In the genomic region with DNA sequence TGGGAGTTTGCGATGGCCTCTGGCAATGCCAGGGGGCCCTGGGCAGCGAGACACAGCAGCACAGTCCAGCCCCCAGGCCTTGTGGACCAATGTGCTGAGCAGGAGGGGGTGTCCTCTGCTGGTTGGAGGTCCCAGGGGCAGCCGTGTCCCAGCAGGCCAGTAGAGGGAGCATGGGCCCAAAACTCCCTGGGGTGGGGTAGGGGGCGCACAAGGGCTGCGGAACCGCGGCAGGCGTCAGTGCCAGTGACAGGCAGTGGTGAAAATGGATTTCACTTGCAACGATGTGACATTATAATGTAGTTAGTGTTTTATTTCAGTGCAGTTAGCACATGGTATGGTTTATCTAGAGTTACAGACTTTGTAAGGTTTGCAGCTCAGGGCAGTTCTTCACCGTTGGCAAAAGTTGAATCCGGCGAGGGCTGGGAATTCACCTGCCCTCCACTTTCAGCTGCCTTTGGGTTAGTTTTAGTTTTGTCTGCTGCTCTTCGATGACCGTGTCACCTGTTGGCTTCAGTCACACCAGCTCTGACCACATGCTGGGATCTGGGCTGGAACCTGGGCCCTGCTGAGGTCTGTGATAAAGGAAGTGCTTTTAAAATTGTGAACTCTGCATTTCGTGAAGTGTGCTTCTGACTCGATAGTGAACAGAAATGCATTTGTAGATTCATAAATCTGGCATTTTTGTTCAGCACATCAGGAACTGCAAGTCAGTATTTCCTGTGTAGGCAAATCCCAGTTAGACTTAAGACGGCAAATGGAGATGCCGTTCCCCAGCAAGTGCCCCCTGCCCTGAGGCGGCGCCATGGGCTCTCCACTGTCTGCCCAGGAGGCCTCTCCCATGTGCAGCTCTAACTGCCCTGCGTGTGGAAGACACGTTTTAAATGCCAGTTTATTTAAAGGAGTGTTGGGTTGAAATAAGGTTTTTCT, we compare ENCODE assay signal across 1 cellular context.
A peak's percentile ranks its signal among the peaks of the same experiment; 100 is the strongest.
TF ChIP-seq lines count a peak whose summit lies in the region.

No MANE protein-coding gene starts in this region.

TF ChIP-seq in HepG2, 621 proteins besides CTCF, POLR2A, EP300 and RAD21 (continued from another document and continues in another):
- TF ChIP-seq, protein P1, sequence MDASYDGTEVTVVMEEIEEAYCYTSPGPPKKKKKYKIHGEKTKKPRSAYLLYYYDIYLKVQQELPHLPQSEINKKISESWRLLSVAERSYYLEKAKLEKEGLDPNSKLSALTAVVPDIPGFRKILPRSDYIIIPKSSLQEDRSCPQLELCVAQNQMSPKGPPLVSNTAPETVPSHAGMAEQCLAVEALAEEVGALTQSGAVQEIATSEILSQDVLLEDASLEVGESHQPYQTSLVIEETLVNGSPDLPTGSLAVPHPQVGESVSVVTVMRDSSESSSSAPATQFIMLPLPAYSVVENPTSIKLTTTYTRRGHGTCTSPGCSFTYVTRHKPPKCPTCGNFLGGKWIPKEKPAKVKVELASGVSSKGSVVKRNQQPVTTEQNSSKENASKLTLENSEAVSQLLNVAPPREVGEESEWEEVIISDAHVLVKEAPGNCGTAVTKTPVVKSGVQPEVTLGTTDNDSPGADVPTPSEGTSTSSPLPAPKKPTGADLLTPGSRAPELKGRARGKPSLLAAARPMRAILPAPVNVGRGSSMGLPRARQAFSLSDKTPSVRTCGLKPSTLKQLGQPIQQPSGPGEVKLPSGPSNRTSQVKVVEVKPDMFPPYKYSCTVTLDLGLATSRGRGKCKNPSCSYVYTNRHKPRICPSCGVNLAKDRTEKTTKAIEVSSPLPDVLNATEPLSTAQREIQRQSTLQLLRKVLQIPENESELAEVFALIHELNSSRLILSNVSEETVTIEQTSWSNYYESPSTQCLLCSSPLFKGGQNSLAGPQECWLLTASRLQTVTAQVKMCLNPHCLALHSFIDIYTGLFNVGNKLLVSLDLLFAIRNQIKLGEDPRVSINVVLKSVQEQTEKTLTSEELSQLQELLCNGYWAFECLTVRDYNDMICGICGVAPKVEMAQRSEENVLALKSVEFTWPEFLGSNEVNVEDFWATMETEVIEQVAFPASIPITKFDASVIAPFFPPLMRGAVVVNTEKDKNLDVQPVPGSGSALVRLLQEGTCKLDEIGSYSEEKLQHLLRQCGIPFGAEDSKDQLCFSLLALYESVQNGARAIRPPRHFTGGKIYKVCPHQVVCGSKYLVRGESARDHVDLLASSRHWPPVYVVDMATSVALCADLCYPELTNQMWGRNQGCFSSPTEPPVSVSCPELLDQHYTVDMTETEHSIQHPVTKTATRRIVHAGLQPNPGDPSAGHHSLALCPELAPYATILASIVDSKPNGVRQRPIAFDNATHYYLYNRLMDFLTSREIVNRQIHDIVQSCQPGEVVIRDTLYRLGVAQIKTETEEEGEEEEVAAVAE (CRISPR knock-in tag; IDR thresholded peaks at IDR 0.05; ENCODE audit: borderline replicate concordance): peak; percentile 77; the same call in 1 of the 2 replicates
- TF ChIP-seq CREM (IDR thresholded peaks at IDR 0.05): no peak
- TF ChIP-seq CREM (CRISPR knock-in tag; IDR thresholded peaks at IDR 0.05): no peak
- TF ChIP-seq, protein P2, sequence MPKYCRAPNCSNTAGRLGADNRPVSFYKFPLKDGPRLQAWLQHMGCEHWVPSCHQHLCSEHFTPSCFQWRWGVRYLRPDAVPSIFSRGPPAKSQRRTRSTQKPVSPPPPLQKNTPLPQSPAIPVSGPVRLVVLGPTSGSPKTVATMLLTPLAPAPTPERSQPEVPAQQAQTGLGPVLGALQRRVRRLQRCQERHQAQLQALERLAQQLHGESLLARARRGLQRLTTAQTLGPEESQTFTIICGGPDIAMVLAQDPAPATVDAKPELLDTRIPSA (CRISPR knock-in tag; IDR thresholded peaks at IDR 0.05; ENCODE audit: borderline replicate concordance): no peak
- TF ChIP-seq, protein P3, sequence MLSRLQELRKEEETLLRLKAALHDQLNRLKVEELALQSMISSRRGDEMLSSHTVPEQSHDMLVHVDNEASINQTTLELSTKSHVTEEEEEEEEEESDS (CRISPR knock-in tag; IDR thresholded peaks at IDR 0.05; ENCODE audit: borderline replicate concordance): no peak
- TF ChIP-seq RCOR2 (CRISPR knock-in tag; IDR thresholded peaks at IDR 0.05): no peak
- TF ChIP-seq ZNF510 (CRISPR knock-in tag; IDR thresholded peaks at IDR 0.05; ENCODE audit: low read depth): no peak
- TF ChIP-seq NFATC3 (CRISPR knock-in tag; IDR thresholded peaks at IDR 0.05): 0 out of 2 replicates have a peak, but pooled peaks have one; percentile 23
- no peak for TF ChIP-seq SRF (IDR thresholded peaks at IDR 0.05; ENCODE audit: low read depth, low read length)
- TF ChIP-seq, protein P4, sequence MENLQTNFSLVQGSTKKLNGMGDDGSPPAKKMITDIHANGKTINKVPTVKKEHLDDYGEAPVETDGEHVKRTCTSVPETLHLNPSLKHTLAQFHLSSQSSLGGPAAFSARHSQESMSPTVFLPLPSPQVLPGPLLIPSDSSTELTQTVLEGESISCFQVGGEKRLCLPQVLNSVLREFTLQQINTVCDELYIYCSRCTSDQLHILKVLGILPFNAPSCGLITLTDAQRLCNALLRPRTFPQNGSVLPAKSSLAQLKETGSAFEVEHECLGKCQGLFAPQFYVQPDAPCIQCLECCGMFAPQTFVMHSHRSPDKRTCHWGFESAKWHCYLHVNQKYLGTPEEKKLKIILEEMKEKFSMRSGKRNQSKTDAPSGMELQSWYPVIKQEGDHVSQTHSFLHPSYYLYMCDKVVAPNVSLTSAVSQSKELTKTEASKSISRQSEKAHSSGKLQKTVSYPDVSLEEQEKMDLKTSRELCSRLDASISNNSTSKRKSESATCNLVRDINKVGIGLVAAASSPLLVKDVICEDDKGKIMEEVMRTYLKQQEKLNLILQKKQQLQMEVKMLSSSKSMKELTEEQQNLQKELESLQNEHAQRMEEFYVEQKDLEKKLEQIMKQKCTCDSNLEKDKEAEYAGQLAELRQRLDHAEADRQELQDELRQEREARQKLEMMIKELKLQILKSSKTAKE (CRISPR knock-in tag; IDR thresholded peaks at IDR 0.05; ENCODE audit: borderline replicate concordance): no peak
- TF ChIP-seq RFX1 (IDR thresholded peaks at IDR 0.05): no peak; the same call in 1 of the 2 replicates
- TF ChIP-seq KDM6A (CRISPR knock-in tag; IDR thresholded peaks at IDR 0.05; ENCODE audit: low read depth): no peak
- peak; percentile 58; the same call in 1 of the 2 replicates for TF ChIP-seq PHF8 (CRISPR knock-in tag; IDR thresholded peaks at IDR 0.05)
- TF ChIP-seq ZSCAN22 (CRISPR knock-in tag; IDR thresholded peaks at IDR 0.05): no peak
- TF ChIP-seq SIN3A (IDR thresholded peaks at IDR 0.05; ENCODE audit: borderline replicate concordance, low read depth, low read length): no peak
- TF ChIP-seq ZFP62 (CRISPR knock-in tag; IDR thresholded peaks at IDR 0.05): no peak
- no peak for TF ChIP-seq MLLT10 (CRISPR knock-in tag; IDR thresholded peaks at IDR 0.05)
- 0 out of 2 replicates have a peak, but pooled peaks have one; percentile 36 for TF ChIP-seq SALL2 (CRISPR knock-in tag; IDR thresholded peaks at IDR 0.05)
- TF ChIP-seq ZNF614 (CRISPR knock-in tag; IDR thresholded peaks at IDR 0.05; ENCODE audit: borderline replicate concordance): peak; percentile 67; the same call in 1 of the 2 replicates
- no peak for TF ChIP-seq PHB2 (IDR thresholded peaks at IDR 0.05; ENCODE audit: partially characterized antibody)
- no peak for TF ChIP-seq MED13 (CRISPR knock-in tag; IDR thresholded peaks at IDR 0.05)
- no peak for TF ChIP-seq ZNF484 (CRISPR knock-in tag; IDR thresholded peaks at IDR 0.05; ENCODE audit: borderline replicate concordance, low read depth)
- no peak for TF ChIP-seq ARNTL (CRISPR knock-in tag; IDR thresholded peaks at IDR 0.05)
- peak; percentile 56; the same call in 1 of the 2 replicates for TF ChIP-seq MAF1 (CRISPR knock-in tag; IDR thresholded peaks at IDR 0.05; ENCODE audit: borderline replicate concordance)
- peak; percentile 79; the same call in 1 of the 2 replicates for TF ChIP-seq CBX5 (CRISPR knock-in tag; IDR thresholded peaks at IDR 0.05; ENCODE audit: borderline replicate concordance)
- TF ChIP-seq, protein P5, sequence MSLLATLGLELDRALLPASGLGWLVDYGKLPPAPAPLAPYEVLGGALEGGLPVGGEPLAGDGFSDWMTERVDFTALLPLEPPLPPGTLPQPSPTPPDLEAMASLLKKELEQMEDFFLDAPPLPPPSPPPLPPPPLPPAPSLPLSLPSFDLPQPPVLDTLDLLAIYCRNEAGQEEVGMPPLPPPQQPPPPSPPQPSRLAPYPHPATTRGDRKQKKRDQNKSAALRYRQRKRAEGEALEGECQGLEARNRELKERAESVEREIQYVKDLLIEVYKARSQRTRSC (CRISPR knock-in tag; IDR thresholded peaks at IDR 0.05; ENCODE audit: low read depth): 0 out of 2 replicates have a peak, but pooled peaks have one; percentile 71
- 0 out of 2 replicates have a peak, but pooled peaks have one; percentile 36 for TF ChIP-seq ATF7-NPFF (CRISPR knock-in tag; IDR thresholded peaks at IDR 0.05; ENCODE audit: low read depth)
- TF ChIP-seq MAFF (IDR thresholded peaks at IDR 0.05; ENCODE audit: low read depth, low read length): no peak
- TF ChIP-seq ZNF101 (CRISPR knock-in tag; IDR thresholded peaks at IDR 0.05; ENCODE audit: borderline replicate concordance, low read depth): no peak
- TF ChIP-seq, protein P6, sequence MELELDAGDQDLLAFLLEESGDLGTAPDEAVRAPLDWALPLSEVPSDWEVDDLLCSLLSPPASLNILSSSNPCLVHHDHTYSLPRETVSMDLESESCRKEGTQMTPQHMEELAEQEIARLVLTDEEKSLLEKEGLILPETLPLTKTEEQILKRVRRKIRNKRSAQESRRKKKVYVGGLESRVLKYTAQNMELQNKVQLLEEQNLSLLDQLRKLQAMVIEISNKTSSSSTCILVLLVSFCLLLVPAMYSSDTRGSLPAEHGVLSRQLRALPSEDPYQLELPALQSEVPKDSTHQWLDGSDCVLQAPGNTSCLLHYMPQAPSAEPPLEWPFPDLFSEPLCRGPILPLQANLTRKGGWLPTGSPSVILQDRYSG (CRISPR knock-in tag; IDR thresholded peaks at IDR 0.05): no peak
- TF ChIP-seq ZNF724P (CRISPR knock-in tag; IDR thresholded peaks at IDR 0.05; ENCODE audit: borderline replicate concordance): 0 out of 2 replicates have a peak, but pooled peaks have one; percentile 23
- peak; percentile 22; the same call in 1 of the 2 replicates for TF ChIP-seq SIX1 (CRISPR knock-in tag; IDR thresholded peaks at IDR 0.05; ENCODE audit: borderline replicate concordance)
- 0 out of 2 replicates have a peak, but pooled peaks have one; percentile 31 for TF ChIP-seq ZNF34 (CRISPR knock-in tag; IDR thresholded peaks at IDR 0.05; ENCODE audit: borderline replicate concordance)
- no peak for TF ChIP-seq ZNF570 (CRISPR knock-in tag; IDR thresholded peaks at IDR 0.05; ENCODE audit: borderline replicate concordance)
- no peak for TF ChIP-seq ZNF207 (IDR thresholded peaks at IDR 0.05; ENCODE audit: borderline replicate concordance)
- TF ChIP-seq STAG1 (CRISPR knock-in tag; IDR thresholded peaks at IDR 0.05): peak; percentile 99
- TF ChIP-seq RARA (CRISPR knock-in tag; IDR thresholded peaks at IDR 0.05): no peak
- TF ChIP-seq, protein P7, sequence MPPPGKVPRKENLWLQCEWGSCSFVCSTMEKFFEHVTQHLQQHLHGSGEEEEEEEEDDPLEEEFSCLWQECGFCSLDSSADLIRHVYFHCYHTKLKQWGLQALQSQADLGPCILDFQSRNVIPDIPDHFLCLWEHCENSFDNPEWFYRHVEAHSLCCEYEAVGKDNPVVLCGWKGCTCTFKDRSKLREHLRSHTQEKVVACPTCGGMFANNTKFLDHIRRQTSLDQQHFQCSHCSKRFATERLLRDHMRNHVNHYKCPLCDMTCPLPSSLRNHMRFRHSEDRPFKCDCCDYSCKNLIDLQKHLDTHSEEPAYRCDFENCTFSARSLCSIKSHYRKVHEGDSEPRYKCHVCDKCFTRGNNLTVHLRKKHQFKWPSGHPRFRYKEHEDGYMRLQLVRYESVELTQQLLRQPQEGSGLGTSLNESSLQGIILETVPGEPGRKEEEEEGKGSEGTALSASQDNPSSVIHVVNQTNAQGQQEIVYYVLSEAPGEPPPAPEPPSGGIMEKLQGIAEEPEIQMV (CRISPR knock-in tag; IDR thresholded peaks at IDR 0.05; ENCODE audit: low read depth): 0 out of 2 replicates have a peak, but pooled peaks have one; percentile 67
- TF ChIP-seq FLYWCH1 (CRISPR knock-in tag; IDR thresholded peaks at IDR 0.05): 0 out of 2 replicates have a peak, but pooled peaks have one; percentile 54
- TF ChIP-seq ZNF652 (CRISPR knock-in tag; IDR thresholded peaks at IDR 0.05; ENCODE audit: borderline replicate concordance, low read depth): no peak
- no peak for TF ChIP-seq TCF12 (IDR thresholded peaks at IDR 0.05)
- TF ChIP-seq TCF12 (CRISPR knock-in tag; IDR thresholded peaks at IDR 0.05): no peak
- peak; percentile 65 for TF ChIP-seq TARDBP (CRISPR knock-in tag; IDR thresholded peaks at IDR 0.05)
- TF ChIP-seq ZNF557 (CRISPR knock-in tag; IDR thresholded peaks at IDR 0.05): no peak
- no peak for TF ChIP-seq NCOA5 (CRISPR knock-in tag; IDR thresholded peaks at IDR 0.05)
- TF ChIP-seq, protein P8, sequence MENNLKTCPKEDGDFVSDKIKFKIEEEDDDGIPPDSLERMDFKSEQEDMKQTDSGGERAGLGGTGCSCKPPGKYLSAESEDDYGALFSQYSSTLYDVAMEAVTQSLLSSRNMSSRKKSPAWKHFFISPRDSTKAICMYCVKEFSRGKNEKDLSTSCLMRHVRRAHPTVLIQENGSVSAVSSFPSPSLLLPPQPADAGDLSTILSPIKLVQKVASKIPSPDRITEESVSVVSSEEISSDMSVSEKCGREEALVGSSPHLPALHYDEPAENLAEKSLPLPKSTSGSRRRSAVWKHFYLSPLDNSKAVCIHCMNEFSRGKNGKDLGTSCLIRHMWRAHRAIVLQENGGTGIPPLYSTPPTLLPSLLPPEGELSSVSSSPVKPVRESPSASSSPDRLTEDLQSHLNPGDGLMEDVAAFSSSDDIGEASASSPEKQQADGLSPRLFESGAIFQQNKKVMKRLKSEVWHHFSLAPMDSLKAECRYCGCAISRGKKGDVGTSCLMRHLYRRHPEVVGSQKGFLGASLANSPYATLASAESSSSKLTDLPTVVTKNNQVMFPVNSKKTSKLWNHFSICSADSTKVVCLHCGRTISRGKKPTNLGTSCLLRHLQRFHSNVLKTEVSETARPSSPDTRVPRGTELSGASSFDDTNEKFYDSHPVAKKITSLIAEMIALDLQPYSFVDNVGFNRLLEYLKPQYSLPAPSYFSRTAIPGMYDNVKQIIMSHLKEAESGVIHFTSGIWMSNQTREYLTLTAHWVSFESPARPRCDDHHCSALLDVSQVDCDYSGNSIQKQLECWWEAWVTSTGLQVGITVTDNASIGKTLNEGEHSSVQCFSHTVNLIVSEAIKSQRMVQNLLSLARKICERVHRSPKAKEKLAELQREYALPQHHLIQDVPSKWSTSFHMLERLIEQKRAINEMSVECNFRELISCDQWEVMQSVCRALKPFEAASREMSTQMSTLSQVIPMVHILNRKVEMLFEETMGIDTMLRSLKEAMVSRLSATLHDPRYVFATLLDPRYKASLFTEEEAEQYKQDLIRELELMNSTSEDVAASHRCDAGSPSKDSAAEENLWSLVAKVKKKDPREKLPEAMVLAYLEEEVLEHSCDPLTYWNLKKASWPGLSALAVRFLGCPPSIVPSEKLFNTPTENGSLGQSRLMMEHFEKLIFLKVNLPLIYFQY (CRISPR knock-in tag; IDR thresholded peaks at IDR 0.05; ENCODE audit: borderline replicate concordance): peak; percentile 68; the same call in 1 of the 2 replicates
- TF ChIP-seq, protein P9, sequence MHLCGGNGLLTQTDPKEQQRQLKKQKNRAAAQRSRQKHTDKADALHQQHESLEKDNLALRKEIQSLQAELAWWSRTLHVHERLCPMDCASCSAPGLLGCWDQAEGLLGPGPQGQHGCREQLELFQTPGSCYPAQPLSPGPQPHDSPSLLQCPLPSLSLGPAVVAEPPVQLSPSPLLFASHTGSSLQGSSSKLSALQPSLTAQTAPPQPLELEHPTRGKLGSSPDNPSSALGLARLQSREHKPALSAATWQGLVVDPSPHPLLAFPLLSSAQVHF (CRISPR knock-in tag; IDR thresholded peaks at IDR 0.05): no peak
- TF ChIP-seq TEAD2 (CRISPR knock-in tag; IDR thresholded peaks at IDR 0.05): no peak
- TF ChIP-seq ZSCAN12 (CRISPR knock-in tag; IDR thresholded peaks at IDR 0.05): no peak
